ENCODE assay signal across 25 cellular contexts in the genomic region with DNA sequence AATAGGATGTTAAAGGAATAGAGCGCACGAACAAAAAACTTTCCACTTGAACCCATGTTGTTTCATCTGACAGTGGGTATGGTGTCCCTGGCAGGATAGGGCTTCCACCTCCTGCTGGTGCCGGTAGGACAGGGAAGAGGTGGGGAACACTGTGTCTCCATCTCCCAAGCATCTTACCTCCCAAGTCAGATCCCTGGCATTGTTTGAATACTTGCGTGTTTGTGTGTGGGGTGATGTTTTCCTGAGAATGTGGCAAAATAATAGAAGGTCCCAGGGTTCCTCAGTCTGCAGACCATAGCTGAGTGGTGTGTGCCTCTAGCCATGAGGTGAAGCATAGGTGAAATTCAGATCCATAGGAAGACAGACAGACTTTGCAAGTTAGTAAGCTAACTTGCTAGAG.
DNase-seq lines count a peak whose midpoint lies in the region; TF ChIP-seq lines count a peak whose summit lies in the region.
"Had no signal": no experiment of that assay in that cellular context is flagged by ENCODE, and none has a peak within 500 bp of the region (broad histone marks: within the 10 kb centered on the region; RNA-seq: fewer than 3 reads in every experiment).

No MANE protein-coding gene starts in this region.

- POLR2A ChIA-PET in A673 (lab: Charles Lee; ENCODE audit: low non-redundant PET), result no interaction called here

- H3K9me3 ChIP-seq in endodermal cell (ENCODE audit: control insufficient read depth, low read length) (no peaks in the 10 kb centered on the region), A673 (ENCODE audit: low read depth, low read length, poor library complexity, severe bottlenecking) (no peaks in the 10 kb centered on the region)

- BruUV-seq in A673 (replicated peaks; lab: Mats Ljungman, UMichigan), result no TSS peak

- no peaks in the 10 kb centered on the region for H3K27me3 Mint-ChIP-seq in activated naive CD8-positive, alpha-beta T cell
- H3K27me3 Mint-ChIP-seq in activated naive CD8-positive, alpha-beta T cell treated with anti-CD3 and anti-CD28 coated beads for 36 hours, result no peaks in the 10 kb centered on the region
- no peaks in the 10 kb centered on the region for H3K27me3 Mint-ChIP-seq in endodermal cell (ENCODE audit: insufficient read depth)
- H3K27me3 Mint-ChIP-seq in neural crest cell (ENCODE audit: low read depth), result no peaks in the 10 kb centered on the region

- intact Hi-C loops in A673 (cut with micrococcal nuclease; ENCODE audit: unreplicated experiment), result no loop called here

- no peak overlapping the region for H3K4me3 Mint-ChIP-seq in activated naive CD8-positive, alpha-beta T cell
- H3K4me3 Mint-ChIP-seq in activated naive CD8-positive, alpha-beta T cell treated with anti-CD3 and anti-CD28 coated beads for 36 hours, result no peak overlapping the region
- H3K4me3 Mint-ChIP-seq in endodermal cell (no peak overlapping the region), neural crest cell (no peak overlapping the region)
- H3K4me3 Mint-ChIP-seq: B cell, CD14-positive monocyte, HFFc6 had no signal

- WGBS in endodermal cell (ENCODE audit: insufficient coverage in 1 of 2, insufficient read length in 1 of 2), 2 experiments, result 88% methylated on average over 4 of the region's 4 CpGs; no CpG with 5 or more reads in 1 of the 2 experiments

- H3K27ac Mint-ChIP-seq in activated naive CD8-positive, alpha-beta T cell, result peak overlapping the region; percentile 35
- H3K27ac Mint-ChIP-seq in activated naive CD8-positive, alpha-beta T cell treated with anti-CD3 and anti-CD28 coated beads for 36 hours, result no peak overlapping the region
- H3K27ac Mint-ChIP-seq in endodermal cell, result peak overlapping the region; percentile 61
- H3K27ac Mint-ChIP-seq in neural crest cell (ENCODE audit: unreplicated experiment), result peak overlapping the region; percentile 20
- H3K27ac Mint-ChIP-seq: B cell, CD14-positive monocyte, HFFc6 had no signal

- peaks cover 57% of the 10 kb centered on the region for H3K4me1 Mint-ChIP-seq in activated naive CD8-positive, alpha-beta T cell (ENCODE audit: low read depth)
- H3K4me1 Mint-ChIP-seq in activated naive CD8-positive, alpha-beta T cell treated with anti-CD3 and anti-CD28 coated beads for 36 hours, result peaks cover 30% of the 10 kb centered on the region
- peaks cover 68% of the 10 kb centered on the region for H3K4me1 Mint-ChIP-seq in endodermal cell
- H3K4me1 Mint-ChIP-seq in neural crest cell, result peaks cover 14% of the 10 kb centered on the region
- H3K4me1 Mint-ChIP-seq: B cell, CD14-positive monocyte had no signal

- peaks cover 18% of the 10 kb centered on the region for H3K4me1 ChIP-seq in endodermal cell (ENCODE audit: control insufficient read depth, insufficient read depth, low read length)
- H3K4me1 ChIP-seq in A673 (ENCODE audit: insufficient read depth, low read length, poor library complexity, severe bottlenecking), result peaks cover 13% of the 10 kb centered on the region

- in situ Hi-C loops in ACHN (cut with HindIII; ENCODE audit: low pct_ligation_motif_present, low pct_unique_long_range_greater_than_20kb, low sequenced_read_pairs), result no loop called here

- CTCF ChIA-PET in A673 (lab: Charles Lee), result no interaction called here

- H3K4me3 ChIP-seq in endodermal cell (ENCODE audit: low read length) (no peak overlapping the region), A673 (ENCODE audit: low read depth, low read length, poor library complexity, severe bottlenecking) (no peak overlapping the region)
- H3K4me3 ChIP-seq: PC-9 had no signal

- H3K36me3 Mint-ChIP-seq in activated naive CD8-positive, alpha-beta T cell, result no peaks in the 10 kb centered on the region
- H3K36me3 Mint-ChIP-seq in activated naive CD8-positive, alpha-beta T cell treated with anti-CD3 and anti-CD28 coated beads for 36 hours, result no peaks in the 10 kb centered on the region
- H3K36me3 Mint-ChIP-seq in endodermal cell (ENCODE audit: low read depth) (no peaks in the 10 kb centered on the region), neural crest cell (ENCODE audit: low read depth) (no peaks in the 10 kb centered on the region)
- H3K36me3 Mint-ChIP-seq: CD14-positive monocyte had no signal

- H3K27ac ChIP-seq in endodermal cell (ENCODE audit: low read depth, low read length) (no peak overlapping the region), A673 (ENCODE audit: low read depth, low read length, poor library complexity, severe bottlenecking) (no peak overlapping the region)
- H3K27ac ChIP-seq: 22Rv1, PC-9 had no signal

- no peaks in the 10 kb centered on the region for H3K27me3 ChIP-seq in endodermal cell (ENCODE audit: control insufficient read depth, insufficient read depth, low read length, poor library complexity, severe bottlenecking)
- no peaks in the 10 kb centered on the region for H3K27me3 ChIP-seq in A673 (replicated peaks; ENCODE audit: insufficient read depth, low read depth, low read length, poor library complexity)

- no peak overlapping the region for H3K9ac ChIP-seq in endodermal cell (ENCODE audit: extremely low read depth, low read length, poor library complexity, severe bottlenecking)

- H3K9me3 Mint-ChIP-seq in activated naive CD8-positive, alpha-beta T cell (ENCODE audit: low read depth), result no peaks in the 10 kb centered on the region
- H3K9me3 Mint-ChIP-seq in activated naive CD8-positive, alpha-beta T cell treated with anti-CD3 and anti-CD28 coated beads for 36 hours, result no peaks in the 10 kb centered on the region
- H3K9me3 Mint-ChIP-seq in endodermal cell (no peaks in the 10 kb centered on the region), neural crest cell (peaks cover 4% of the 10 kb centered on the region)
- H3K9me3 Mint-ChIP-seq: CD14-positive monocyte, HFFc6 had no signal

- H3K36me3 ChIP-seq in endodermal cell (ENCODE audit: control insufficient read depth, insufficient read depth, low read length) (no peaks in the 10 kb centered on the region), A673 (ENCODE audit: insufficient read depth, low read length, poor library complexity, severe bottlenecking) (no peaks in the 10 kb centered on the region)

- TF ChIP-seq CTCF in endodermal cell (conservative IDR thresholded peaks at IDR 0.05) (peak; percentile 28), neural crest cell (conservative IDR thresholded peaks at IDR 0.05) (no peak), A673 (conservative IDR thresholded peaks at IDR 0.05; ENCODE audit: low read depth, low read length) (no peak)

- no peak for DNase-seq in activated naive CD8-positive, alpha-beta T cell treated with anti-CD3 and anti-CD28 coated beads for 36 hours
- DNase-seq in endodermal cell (peak; percentile 73), neural crest cell (ENCODE audit: low read depth, low spot score) (no peak), HPDE6-E6E7 (ENCODE audit: extremely low spot score) (no peak), ACHN (no peak), NCI-H82 (lab: John Stamatoyannopoulos, UW) (no peak), A673 (ENCODE audit: low spot score) (no peak)
- DNase-seq: DMS53, EL, GF-D8, HFFc6, KBM-7, MM.1S, NCI-H1048, NCI-H1436, NCI-H187 treated with DMSO at 0.1 percent for 48 hours, NCI-H2107, NCI-H69, PC-9, RPMI8226, SHP77 had no signal
